In the genomic region with DNA sequence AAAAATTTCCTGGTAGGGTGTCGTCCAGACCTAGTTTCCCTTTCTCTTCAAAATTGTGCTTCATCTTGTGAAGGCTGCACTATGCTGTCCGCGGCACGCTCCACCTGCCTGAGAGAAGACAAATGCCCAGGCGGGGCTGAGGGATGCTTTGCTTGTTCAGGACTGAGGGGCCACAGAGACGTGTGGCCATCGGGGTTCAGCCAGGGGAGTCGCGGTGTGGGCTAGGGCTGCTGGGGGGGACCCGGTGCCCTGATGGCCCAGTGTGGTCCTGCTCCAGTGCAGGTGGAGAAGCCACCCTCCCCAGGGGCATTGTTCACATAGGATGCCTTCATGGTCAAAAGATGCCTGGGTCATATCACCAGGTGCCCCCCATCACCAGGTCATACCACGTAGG, we compare ENCODE assay signal across 13 cellular contexts.
DNase-seq lines count a peak whose midpoint lies in the region; ATAC-seq and TF ChIP-seq lines count a peak whose summit lies in the region.
"Had no signal": no experiment of that assay in that cellular context is flagged by ENCODE, and none has a peak within 500 bp of the region (broad histone marks: within the 10 kb centered on the region; RNA-seq: fewer than 3 reads in every experiment).

No MANE protein-coding gene starts in this region.

- DNase-seq in Calu3 = no peak
- no peak for DNase-seq in naive thymus-derived CD4-positive, alpha-beta T cell
- peak; percentile 52 for DNase-seq in spleen
- DNase-seq in NCI-H748 (lab: John Stamatoyannopoulos, UW; ENCODE audit: unreplicated experiment) = no peak
- DNase-seq in left lobe of liver (ENCODE audit: low spot score) = no peak
- DNase-seq: CD4-positive, CD25-positive, alpha-beta regulatory T cell; DMS 273 treated with DMSO at 0.1 percent for 48 hours; GOT3; H9 had no signal

- H3K4me1 Mint-ChIP-seq in Calu3 (ENCODE audit: low read depth, unreplicated experiment) = peaks cover 67% of the 10 kb centered on the region
- H3K4me1 Mint-ChIP-seq in naive thymus-derived CD4-positive, alpha-beta T cell = no peaks in the 10 kb centered on the region
- H3K4me1 Mint-ChIP-seq: CD4-positive, CD25-positive, alpha-beta regulatory T cell had no signal

- no peak overlapping the region for H3K4me3 Mint-ChIP-seq in Calu3 (ENCODE audit: low read depth, unreplicated experiment)
- no peak overlapping the region for H3K4me3 Mint-ChIP-seq in naive thymus-derived CD4-positive, alpha-beta T cell
- H3K4me3 Mint-ChIP-seq: CD4-positive, CD25-positive, alpha-beta regulatory T cell; H9 had no signal

- H3K36me3 ChIP-seq in naive thymus-derived CD4-positive, alpha-beta T cell (ENCODE audit: control insufficient read depth in 2 of 3, insufficient read depth in 3 of 3, low read length in 3 of 3) = no peaks in the 10 kb centered on the region
- no peaks in the 10 kb centered on the region for H3K36me3 ChIP-seq in spleen
- H3K36me3 ChIP-seq: BLaER1 had no signal

- H3K27ac ChIP-seq in VCaP = peak overlapping the region; percentile 72; the same call in 1 of the 2 replicates
- H3K27ac ChIP-seq in naive thymus-derived CD4-positive, alpha-beta T cell (ENCODE audit: low read depth, low read length) = no peak overlapping the region
- no peak overlapping the region for H3K27ac ChIP-seq in spleen
- H3K27ac ChIP-seq: BLaER1 had no signal

- 91 to 96% (median 93%) methylated on average over 7 to 11 of the region's 11 CpGs for WGBS in spleen, 5 donors

- H3K9me3 ChIP-seq in naive thymus-derived CD4-positive, alpha-beta T cell (ENCODE audit: control insufficient read depth in 2 of 3, low read length in 3 of 3) = no peaks in the 10 kb centered on the region
- no peaks in the 10 kb centered on the region for H3K9me3 ChIP-seq in spleen
- H3K9me3 ChIP-seq: BLaER1 had no signal

- H3K27ac Mint-ChIP-seq in Calu3 (ENCODE audit: unreplicated experiment) = peak overlapping the region; percentile 34
- H3K27ac Mint-ChIP-seq in naive thymus-derived CD4-positive, alpha-beta T cell = no peak overlapping the region
- H3K27ac Mint-ChIP-seq: CD4-positive, CD25-positive, alpha-beta regulatory T cell had no signal

- no TSS peak for BruUV-seq in Calu3 (replicated peaks; lab: Mats Ljungman, UMichigan)

- ATAC-seq in naive thymus-derived CD4-positive, alpha-beta T cell = peak; percentile 14
- no peak for ATAC-seq in left lobe of liver
- no peak for ATAC-seq in HG03442 (IDR thresholded peaks at IDR 0.05; ENCODE audit: unreplicated experiment)
- ATAC-seq: GM12878 had no signal

- TF ChIP-seq CTCF in Calu3 (IDR thresholded peaks at IDR 0.05; ENCODE audit: unreplicated experiment) (no peak), VCaP (conservative IDR thresholded peaks at IDR 0.05) (no peak), spleen (IDR thresholded peaks at IDR 0.05 in 8 of 11, conservative IDR thresholded peaks at IDR 0.05 in 3 of 11) (no peak)

- peaks cover 25% of the 10 kb centered on the region for H3K36me3 Mint-ChIP-seq in Calu3 (ENCODE audit: insufficient read depth, unreplicated experiment)
- H3K36me3 Mint-ChIP-seq in naive thymus-derived CD4-positive, alpha-beta T cell = no peaks in the 10 kb centered on the region
- H3K36me3 Mint-ChIP-seq: CD4-positive, CD25-positive, alpha-beta regulatory T cell had no signal

- POLR2A ChIA-PET in naive thymus-derived CD4-positive, alpha-beta T cell (lab: Charles Lee) = no interaction called here

- no peak for TF ChIP-seq POLR2A in spleen (IDR thresholded peaks at IDR 0.05)

- H3K9me3 Mint-ChIP-seq in Calu3 (ENCODE audit: low read depth, unreplicated experiment) = peaks cover 6% of the 10 kb centered on the region
- peaks cover 0 to 5% (median 0%) of the 10 kb centered on the region in 11 donors for H3K9me3 Mint-ChIP-seq in naive thymus-derived CD4-positive, alpha-beta T cell

- no peaks in the 10 kb centered on the region for H3K27me3 ChIP-seq in naive thymus-derived CD4-positive, alpha-beta T cell (ENCODE audit: control insufficient read depth in 2 of 2, insufficient read depth in 2 of 2, low read length in 2 of 2)
- H3K27me3 ChIP-seq in spleen (replicated peaks in 1 of 7) = peaks cover 0 to 4% (median 0%) of the 10 kb centered on the region in 7 donors
- H3K27me3 ChIP-seq: BLaER1 had no signal

- no peaks in the 10 kb centered on the region for H3K4me1 ChIP-seq in naive thymus-derived CD4-positive, alpha-beta T cell (ENCODE audit: control insufficient read depth in 2 of 2, insufficient read depth in 2 of 2, low read length in 2 of 2)
- no peaks in the 10 kb centered on the region for H3K4me1 ChIP-seq in spleen
- H3K4me1 ChIP-seq: BLaER1 had no signal

- CTCF ChIA-PET in Calu3 (lab: Charles Lee) = interaction anchor here (0.7 kb wide), 1 partner anchor 78 kb away, joined by 5 read pairs; no protein-coding TSS in a partner anchor
- CTCF ChIA-PET in naive thymus-derived CD4-positive, alpha-beta T cell (lab: Charles Lee) = no interaction called here

- H3K4me3 ChIP-seq in naive thymus-derived CD4-positive, alpha-beta T cell (ENCODE audit: low read length) = no peak overlapping the region
- no peak overlapping the region for H3K4me3 ChIP-seq in spleen
- H3K4me3 ChIP-seq: BLaER1, GM12878 had no signal

- intact Hi-C loops in Calu3 (cut with micrococcal nuclease; ENCODE audit: unreplicated experiment) = no loop called here
- intact Hi-C loops in naive thymus-derived CD4-positive, alpha-beta T cell (cut with micrococcal nuclease) = no loop called here
- intact Hi-C loops in spleen (cut with DNase I; ENCODE audit: low total_unique reads) = no loop called here

- H3K27me3 Mint-ChIP-seq in Calu3 (ENCODE audit: unreplicated experiment) = no peaks in the 10 kb centered on the region
- H3K27me3 Mint-ChIP-seq in naive thymus-derived CD4-positive, alpha-beta T cell = peaks cover 0 to 12% (median 5%) of the 10 kb centered on the region in 5 donors
- H3K27me3 Mint-ChIP-seq: CD4-positive, CD25-positive, alpha-beta regulatory T cell had no signal
